Comparison of ENCODE assay signal across 15 cellular contexts in genomic region chr16:71865173-71865863, GRCh38.
"Had no signal": no experiment of that assay in that cellular context is flagged by ENCODE, and none has a peak within 500 bp of the region (broad histone marks: within the 10 kb centered on the region; RNA-seq: fewer than 3 reads in every experiment).

No MANE protein-coding gene starts in this region.

- H3K9me3 Mint-ChIP-seq: activated naive CD4-positive, alpha-beta T cell treated with anti-CD3 and anti-CD28 coated beads, Interleukin-2, amount 10 ng/mL, durations not matched to agents 7 days and 5 days had no signal

- H3K27me3 Mint-ChIP-seq: activated naive CD4-positive, alpha-beta T cell treated with anti-CD3 and anti-CD28 coated beads, Interleukin-2, amount 10 ng/mL, durations not matched to agents 7 days and 5 days had no signal

- DNase-seq: activated CD4-positive, alpha-beta T cell treated with anti-CD3 and anti-CD28 coated beads, Interleukin-2, amount 50 U/mL, for 4 hours; activated CD8-positive, alpha-beta memory T cell treated with anti-CD3 and anti-CD28 coated beads, Interleukin-2, amount 50 U/mL, for 4 hours; activated naive CD4-positive, alpha-beta T cell treated with anti-CD3 and anti-CD28 coated beads, Interleukin-2, amount 10 ng/mL, durations not matched to agents 7 days and 5 days; amniotic stem cell; erythroblast; foreskin melanocyte; glutamatergic neuron; hippocampal formation; islet precursor cell; retina; SIG-M5; stimulated activated CD8-positive, alpha-beta memory T cell treated with anti-CD3 and anti-CD28 coated beads, Interleukin-4, amount 100 ng/mL, for 48 hours; stomach; T1000; trophoblast cell had no signal

- H3K27ac Mint-ChIP-seq: activated naive CD4-positive, alpha-beta T cell treated with anti-CD3 and anti-CD28 coated beads, Interleukin-2, amount 10 ng/mL, durations not matched to agents 7 days and 5 days had no signal

- H3K4me3 Mint-ChIP-seq: activated naive CD4-positive, alpha-beta T cell treated with anti-CD3 and anti-CD28 coated beads, Interleukin-2, amount 10 ng/mL, durations not matched to agents 7 days and 5 days had no signal
